Comparison of ENCODE assay signal across 8 cellular contexts in the genomic region with DNA sequence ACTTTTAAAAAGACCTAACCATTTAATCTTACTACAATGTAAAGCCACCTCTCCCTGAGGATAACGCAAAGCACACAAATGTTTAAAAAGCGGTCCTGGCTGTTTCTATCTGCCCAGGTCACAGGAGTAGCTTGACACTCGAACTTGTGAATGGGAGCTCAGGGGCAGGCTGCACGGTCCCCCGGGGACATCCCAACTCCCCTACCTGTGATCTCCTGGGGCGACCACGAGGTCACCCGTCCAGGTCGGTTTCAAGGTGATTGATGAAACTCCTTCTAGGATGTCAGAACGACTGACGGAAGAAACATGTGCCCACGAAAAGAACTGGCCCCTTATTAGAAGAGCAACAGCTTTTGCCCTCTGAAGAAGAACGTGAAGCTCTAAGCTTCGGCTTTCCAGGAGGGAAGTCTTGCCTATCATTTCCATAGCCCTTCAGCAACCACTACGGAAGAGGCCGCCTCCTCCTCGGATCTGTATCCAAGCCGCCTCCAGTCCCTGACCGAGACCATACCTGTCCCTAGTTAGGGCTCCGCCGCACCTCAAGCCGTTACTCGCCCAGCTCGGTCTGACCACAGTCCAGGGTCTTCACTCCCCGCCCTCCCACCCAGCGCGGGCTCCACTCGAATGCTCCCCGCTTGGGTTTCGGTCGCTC. TPM values are rescaled to one million over a fixed set of nuclear protein-coding genes. Genes with fewer than 3 reads are reported as not detected.
A peak's percentile ranks its signal among the peaks of the same experiment; 100 is the strongest.
DNase-seq lines count a peak whose midpoint lies in the region; TF ChIP-seq lines count a peak whose summit lies in the region.

No MANE protein-coding gene starts in this region.

- peaks cover 5% of the 10 kb centered on the region for H3F3A ChIP-seq in smooth muscle cell (ENCODE audit: low read depth)

- H3K27ac ChIP-seq in iPS DF 6.9 (ENCODE audit: low read length) = no peak overlapping the region
- H3K27ac ChIP-seq in smooth muscle cell (ENCODE audit: low read depth) = peak overlapping the region; percentile 94

- H3K27me3 ChIP-seq in iPS DF 6.9 (ENCODE audit: control insufficient read depth, insufficient read depth, low read length) = no peaks in the 10 kb centered on the region
- no peaks in the 10 kb centered on the region for H3K27me3 ChIP-seq in smooth muscle cell (ENCODE audit: low read depth)

- no peak overlapping the region for H2AFZ ChIP-seq in smooth muscle cell (ENCODE audit: low read depth)

- H4K20me1 ChIP-seq in smooth muscle cell (ENCODE audit: low read depth) = peaks cover 33% of the 10 kb centered on the region

- H3K4me3 ChIP-seq in iPS DF 6.9 (ENCODE audit: low read length) = peak overlapping the region; percentile 87
- peak overlapping the region; percentile 82 for H3K4me3 ChIP-seq in smooth muscle cell

- H3K4me1 ChIP-seq in iPS DF 6.9 (ENCODE audit: control insufficient read depth, insufficient read depth, low read length) (no peaks in the 10 kb centered on the region), smooth muscle cell (ENCODE audit: low read depth) (peaks cover 7% of the 10 kb centered on the region)

- peak overlapping the region; percentile 96 for H3K27ac Mint-ChIP-seq in activated naive CD8-positive, alpha-beta T cell treated with anti-CD3 and anti-CD28 coated beads for 36 hours

- peaks cover 47% of the 10 kb centered on the region for H3K36me3 Mint-ChIP-seq in activated naive CD8-positive, alpha-beta T cell treated with anti-CD3 and anti-CD28 coated beads for 36 hours

- H3K9ac ChIP-seq in smooth muscle cell (ENCODE audit: low read depth) = peak overlapping the region; percentile 95

- no CpG with 5 or more reads among the region's 31 CpGs for WGBS in iPS DF 6.9 (ENCODE audit: insufficient coverage, insufficient read length)
- WGBS in smooth muscle cell (ENCODE audit: low lambda C conversion rate) = under 1% methylated on average over 26 of the region's 31 CpGs

- peaks cover 35% of the 10 kb centered on the region for H3K4me1 Mint-ChIP-seq in activated naive CD8-positive, alpha-beta T cell treated with anti-CD3 and anti-CD28 coated beads for 36 hours

- peak; percentile 49 for DNase-seq in NCI-H748 (lab: John Stamatoyannopoulos, UW; ENCODE audit: unreplicated experiment)
- DNase-seq in NCI-H748 treated with DMSO at 0.1 percent for 48 hours (lab: John Stamatoyannopoulos, UW) = no peak
- DNase-seq in NCI-H1092 (lab: John Stamatoyannopoulos, UW) = peak; percentile 44
- peak; percentile 20 for DNase-seq in activated naive CD8-positive, alpha-beta T cell treated with anti-CD3 and anti-CD28 coated beads for 36 hours
- no peak for DNase-seq in iPS DF 6.9 (ENCODE audit: low read depth, low spot score)
- DNase-seq in smooth muscle cell (lab: John Stamatoyannopoulos, UW; ENCODE audit: unreplicated experiment) = no peak
- DNase-seq in NCI-H2081 treated with DMSO at 0.1 percent for 48 hours (lab: John Stamatoyannopoulos, UW) = no peak
- DNase-seq in HuH-7 (ENCODE audit: low spot score) = no peak

- H3K36me3 ChIP-seq in iPS DF 6.9 (ENCODE audit: control insufficient read depth, insufficient read depth, low read length) (peaks cover 14% of the 10 kb centered on the region; the same call in 1 of the 2 replicates), smooth muscle cell (ENCODE audit: low read depth) (peaks cover 9% of the 10 kb centered on the region)

- H3K4me3 Mint-ChIP-seq in activated naive CD8-positive, alpha-beta T cell treated with anti-CD3 and anti-CD28 coated beads for 36 hours = peak overlapping the region; percentile 93

- peaks cover 25% of the 10 kb centered on the region for H3K79me2 ChIP-seq in smooth muscle cell (ENCODE audit: low read depth)

- peaks cover 5% of the 10 kb centered on the region for H3K27me3 Mint-ChIP-seq in activated naive CD8-positive, alpha-beta T cell treated with anti-CD3 and anti-CD28 coated beads for 36 hours

- no peaks in the 10 kb centered on the region for H3K9me3 Mint-ChIP-seq in activated naive CD8-positive, alpha-beta T cell treated with anti-CD3 and anti-CD28 coated beads for 36 hours

- TF ChIP-seq CTCF in smooth muscle cell (IDR thresholded peaks at IDR 0.05; ENCODE audit: borderline replicate concordance, insufficient read depth, poor library complexity, severe bottlenecking) = no peak

- no peaks in the 10 kb centered on the region for H3K9me3 ChIP-seq in iPS DF 6.9 (ENCODE audit: control insufficient read depth, insufficient read depth, low read length)
- no peaks in the 10 kb centered on the region for H3K9me3 ChIP-seq in smooth muscle cell (replicated peaks; ENCODE audit: low read depth)

- H3K4me2 ChIP-seq in smooth muscle cell = peak overlapping the region; percentile 82

RNA-seq across cellular contexts. Expression of gene CYCS, which starts 0.4 kb away (rescaled TPM):
- total RNA-seq in activated naive CD8-positive, alpha-beta T cell treated with anti-CD3 and anti-CD28 coated beads for 36 hours = 100 to 1,000 TPM; 393 to 409 TPM
- total RNA-seq in smooth muscle cell = 80.8 and 100 TPM in 2 replicates
- polyA plus RNA-seq in smooth muscle cell = 145 and 154 TPM in 2 replicates

Comparison
In these comparisons a context has a peak if more than half of its experiments do, and no peak if none do; other contexts are left out.
1. DNase-seq: peak in NCI-H748 (single experiment), NCI-H1092 (single experiment) and activated naive CD8-positive, alpha-beta T cell treated with anti-CD3 and anti-CD28 coated beads for 36 hours (single experiment); none in NCI-H748 treated with DMSO at 0.1 percent for 48 hours (single experiment), iPS DF 6.9 (single experiment), smooth muscle cell (single experiment), NCI-H2081 treated with DMSO at 0.1 percent for 48 hours (single experiment) and HuH-7 (single experiment).